ENCODE assay signal across 8 cellular contexts in genomic region chr2:119760237-119760807, GRCh38. TPM values are rescaled to one million over a fixed set of nuclear protein-coding genes. Genes with fewer than 3 reads are reported as not detected.
DNase-seq lines count a peak whose midpoint lies in the region; ATAC-seq and TF ChIP-seq lines count a peak whose summit lies in the region.

No MANE protein-coding gene starts in this region.

- DNase-seq in NCI-H82 (lab: John Stamatoyannopoulos, UW) (peak; percentile 77), NCI-H82 treated with DMSO at 0.1 percent for 48 hours (lab: John Stamatoyannopoulos, UW; ENCODE audit: unreplicated experiment) (no peak), choroid plexus epithelial cell (ENCODE audit: low read depth) (no peak), mucosa of gallbladder (ENCODE audit: low spot score) (peak; percentile 20)
- DNase-seq in activated CD4-positive, CD25-positive, alpha-beta regulatory T cell treated with anti-CD3 and anti-CD28 coated beads, Interleukin-2, amount 50 U/mL, for 72 hours, result no peak

- 0 out of 2 replicates have a peak overlapping the region, but pooled peaks have one; percentile 5 for H2AFZ ChIP-seq in OCI-LY1 (ENCODE audit: low read length)

- H3K4me3 ChIP-seq in OCI-LY1 (ENCODE audit: low read depth, low read length, poor library complexity, severe bottlenecking), result peak overlapping the region; percentile 76
- peak overlapping the region; percentile 83 for H3K4me3 ChIP-seq in choroid plexus epithelial cell (ENCODE audit: low read depth, low read length)
- peak overlapping the region; percentile 81 for H3K4me3 ChIP-seq in urinary bladder (ENCODE audit: low read depth, low read length)

- H3K9me2 ChIP-seq in OCI-LY1 (ENCODE audit: low read depth, low read length), result no peaks in the 10 kb centered on the region

- TF ChIP-seq CTCF in OCI-LY1 (IDR thresholded peaks at IDR 0.05; ENCODE audit: low read length) (no peak), choroid plexus epithelial cell (conservative IDR thresholded peaks at IDR 0.05; ENCODE audit: low read depth, low read length) (no peak)

- H4K20me1 ChIP-seq in OCI-LY1 (ENCODE audit: insufficient read depth, low read length), result no peaks in the 10 kb centered on the region

- no peaks in the 10 kb centered on the region for H3K27me3 ChIP-seq in OCI-LY1 (ENCODE audit: insufficient read depth, low read length)

- H3K9ac ChIP-seq in OCI-LY1 (ENCODE audit: low read length), result peak overlapping the region; percentile 81

- no peaks in the 10 kb centered on the region for H3K36me3 ChIP-seq in OCI-LY1 (ENCODE audit: insufficient read depth, low read length)
- no peaks in the 10 kb centered on the region for H3K36me3 ChIP-seq in urinary bladder (ENCODE audit: insufficient read depth)

- H3K4me1 ChIP-seq in OCI-LY1 (ENCODE audit: insufficient read depth, low read length, severe bottlenecking), result peaks cover 19% of the 10 kb centered on the region
- no peaks in the 10 kb centered on the region for H3K4me1 ChIP-seq in urinary bladder (ENCODE audit: insufficient read depth)

- ATAC-seq in HG02798 (IDR thresholded peaks at IDR 0.05; ENCODE audit: poor library complexity, unreplicated experiment), result peak; percentile 13

- H3F3A ChIP-seq in OCI-LY1 (ENCODE audit: insufficient read depth, low read length), result no peaks in the 10 kb centered on the region

- peak overlapping the region; percentile 83 for H3K4me2 ChIP-seq in OCI-LY1 (ENCODE audit: low read length)

- H3K27ac ChIP-seq in OCI-LY1 (ENCODE audit: low read depth, low read length, poor library complexity, severe bottlenecking) (no peak overlapping the region), urinary bladder (ENCODE audit: low read depth) (peak overlapping the region; percentile 82)

- H3K9me3 ChIP-seq in OCI-LY1 (ENCODE audit: low read length), result no peaks in the 10 kb centered on the region

- WGBS in urinary bladder, result 1% methylated on average over 36 of the region's 36 CpGs

- no peaks in the 10 kb centered on the region for H3K79me2 ChIP-seq in OCI-LY1 (ENCODE audit: insufficient read depth, low read length)

RNA-seq across cellular contexts. Expression of gene PTPN4, which starts 0.6 kb away (rescaled TPM):
- 32.9 TPM for total RNA-seq in mucosa of gallbladder
- total RNA-seq in urinary bladder, result 58.1 TPM
- 4.8 TPM for polyA plus RNA-seq in urinary bladder

Comparison
In these comparisons a context has a peak if more than half of its experiments do, and no peak if none do; other contexts are left out.
1. DNase-seq: peak in NCI-H82 (single experiment) and mucosa of gallbladder (single experiment); none in NCI-H82 treated with DMSO at 0.1 percent for 48 hours (single experiment), choroid plexus epithelial cell (single experiment) and activated CD4-positive, CD25-positive, alpha-beta regulatory T cell treated with anti-CD3 and anti-CD28 coated beads, Interleukin-2, amount 50 U/mL, for 72 hours (single experiment).
2. Peak in every context shown above with its lines, with median percentiles within 50 percentile points of each other: H3K4me3 ChIP-seq.